32 cellular contexts compared by ENCODE assay signal in the genomic region with DNA sequence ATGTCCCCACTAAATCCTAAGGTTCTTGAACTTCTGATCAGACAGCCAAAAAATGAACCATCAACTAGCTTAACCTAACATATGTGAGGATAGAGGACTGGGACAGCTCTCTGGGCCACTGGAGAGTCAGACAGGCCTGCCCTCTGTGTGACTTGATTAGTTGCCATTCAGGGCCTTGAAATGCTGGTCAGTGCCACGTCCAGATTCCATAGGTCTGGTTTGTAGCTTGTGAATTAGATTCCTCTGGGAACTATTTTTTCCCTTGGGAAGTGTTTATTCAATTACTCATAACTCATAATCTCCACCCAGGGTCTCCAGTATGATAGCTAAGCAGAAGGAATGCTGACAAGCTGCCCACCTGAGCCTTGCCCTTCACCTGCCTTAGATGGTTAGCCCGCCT. TPM values are rescaled to one million over a fixed set of nuclear protein-coding genes. Genes with fewer than 3 reads are reported as not detected.
"Had no signal": no experiment of that assay in that cellular context is flagged by ENCODE, and none has a peak within 500 bp of the region (broad histone marks: within the 10 kb centered on the region; RNA-seq: fewer than 3 reads in every experiment).

No MANE protein-coding gene starts in this region.

- H3K4me1 Mint-ChIP-seq: endodermal cell; naive thymus-derived CD8-positive, alpha-beta T cell; neural progenitor cell had no signal

- H3K4me2 ChIP-seq: neural progenitor cell had no signal

- H3K9me3 ChIP-seq: body of pancreas, left lung, lower lobe of right lung, testis, transverse colon had no signal

- H2AFZ ChIP-seq: neural progenitor cell had no signal

- H3K27ac Mint-ChIP-seq: activated naive CD8-positive, alpha-beta T cell; dendritic cell treated with granulocyte-macrophage colony-stimulating factor and Interleukin-4, amounts not matched to agents 40 ng/mL and 50 ng/mL, for 4 days; endodermal cell; neural progenitor cell; T-helper 1 cell treated with Interleukin-12 subunit alpha and Interleukin-12 subunit beta and Interleukin-4 antibody, amounts not matched to agents 30 μg/mL and 1 μg/mL, for 36 hours had no signal

- H3K36me3 Mint-ChIP-seq: activated naive CD8-positive, alpha-beta T cell; naive thymus-derived CD8-positive, alpha-beta T cell had no signal

- H3K9me3 Mint-ChIP-seq: dendritic cell treated with granulocyte-macrophage colony-stimulating factor and Interleukin-4, amounts not matched to agents 40 ng/mL and 50 ng/mL, for 4 days; endodermal cell; naive thymus-derived CD8-positive, alpha-beta T cell; neural progenitor cell; T-helper 1 cell treated with Interleukin-12 subunit alpha and Interleukin-12 subunit beta and Interleukin-4 antibody, amounts not matched to agents 30 μg/mL and 1 μg/mL, for 36 hours had no signal

- DNase-seq: activated CD4-positive, alpha-beta T cell treated with anti-CD3 and anti-CD28 coated beads for 48 hours; activated CD4-positive, alpha-beta T cell treated with anti-CD3 and anti-CD28 coated beads, Interleukin-2, amount 50 U/mL, for 48 hours; activated CD8-positive, alpha-beta memory T cell treated with anti-CD3 and anti-CD28 coated beads for 24 hours; activated effector memory CD4-positive, alpha-beta T cell treated with Interleukin-2 at 50 U/mL for 16 hours; activated naive CD4-positive, alpha-beta T cell treated with Interleukin-2 at 50 U/mL for 16 hours; anterior cingulate cortex; body of pancreas; endodermal cell; foreskin fibroblast; head of caudate nucleus; hypothalamus; left lung; lower lobe of right lung; mesenchymal stem cell; naive thymus-derived CD8-positive, alpha-beta T cell; occipital lobe; right cardiac atrium; stimulated activated CD4-positive, alpha-beta T cell treated with anti-CD3 and anti-CD28 coated beads, Interleukin-12 subunit alpha, Interleukin-12 subunit beta, amount 100 ng/mL, for 4 hours; stimulated activated CD4-positive, alpha-beta T cell treated with anti-CD3 and anti-CD28 coated beads, Interleukin-4, amount 100 ng/mL, for 1 hour; stimulated activated naive CD8-positive, alpha-beta T cell treated with anti-CD3 and anti-CD28 coated beads, Interleukin-15, Interleukin-2, amounts not matched to agents 100 U/mL and 50 U/mL, for 24 hours; T-helper 9 cell; testis; transverse colon had no signal

- H3K36me3 ChIP-seq: left lung, lower lobe of right lung, transverse colon had no signal

- H3K4me3 Mint-ChIP-seq: activated naive CD8-positive, alpha-beta T cell; dendritic cell treated with granulocyte-macrophage colony-stimulating factor and Interleukin-4, amounts not matched to agents 40 ng/mL and 50 ng/mL, for 4 days; endodermal cell; naive thymus-derived CD8-positive, alpha-beta T cell; neural progenitor cell; T-helper 1 cell treated with Interleukin-12 subunit alpha and Interleukin-12 subunit beta and Interleukin-4 antibody, amounts not matched to agents 30 μg/mL and 1 μg/mL, for 36 hours had no signal

- H3K4me1 ChIP-seq: body of pancreas, left lung, lower lobe of right lung, neural progenitor cell, testis, transverse colon had no signal

- ATAC-seq: activated CD4-positive, CD25-positive, alpha-beta regulatory T cell treated with anti-CD3 and anti-CD28 coated beads, Interleukin-2, amount 50 U/mL, for 24 hours; body of pancreas; esophagus mucosa; left lung; lower lobe of right lung; naive thymus-derived CD8-positive, alpha-beta T cell; right cardiac atrium; stimulated activated naive CD8-positive, alpha-beta T cell treated with anti-CD3 and anti-CD28 coated beads, Interleukin-15, Interleukin-2, amounts not matched to agents 100 U/mL and 50 U/mL, for 24 hours had no signal

- H3K9ac ChIP-seq: neural progenitor cell had no signal

- H3K4me3 ChIP-seq: body of pancreas, left lung, lower lobe of right lung, neural progenitor cell, skin epidermis, testis, transverse colon had no signal

- H3K27ac ChIP-seq: body of pancreas, left lung, lower lobe of right lung, neural progenitor cell, skin epidermis, testis, transverse colon, VCaP had no signal

- H3K27me3 ChIP-seq: body of pancreas, neural progenitor cell, testis, transverse colon had no signal

RNA-seq across cellular contexts. Expression of a gene that starts 48.2 kb away (rescaled TPM):
- total RNA-seq: body of pancreas; cardiac septum; esophagus mucosa; lower lobe of right lung; naive thymus-derived CD8-positive, alpha-beta T cell; right cardiac atrium had no signal
